Comparison of ENCODE assay signal across 32 cellular contexts in the genomic region with DNA sequence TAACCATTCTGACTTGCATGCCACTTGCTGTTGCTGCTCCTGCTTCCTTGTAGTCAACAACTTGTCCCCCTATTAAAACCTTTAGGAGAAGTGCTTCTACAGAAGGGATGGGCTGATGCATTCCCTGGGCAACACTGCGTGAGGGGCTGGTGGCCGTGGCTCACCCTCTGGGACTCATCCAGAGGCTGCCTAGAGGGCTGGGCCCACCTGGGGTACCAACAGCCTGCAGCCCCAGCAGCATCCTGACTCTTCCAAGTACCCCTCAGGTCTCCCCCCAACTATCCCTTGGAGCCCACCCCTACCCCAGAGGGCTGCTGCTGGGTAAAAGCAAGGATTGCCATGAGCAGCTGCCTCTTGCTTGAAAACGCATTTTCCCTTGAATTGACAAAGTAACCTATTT. TPM values are rescaled to one million over a fixed set of nuclear protein-coding genes. Genes with fewer than 3 reads are reported as not detected.
"Had no signal": no experiment of that assay in that cellular context is flagged by ENCODE, and none has a peak within 500 bp of the region (broad histone marks: within the 10 kb centered on the region; RNA-seq: fewer than 3 reads in every experiment).

No MANE protein-coding gene starts in this region.

- H3K9me3 ChIP-seq: colonic mucosa, esophagus muscularis mucosa, gastrocnemius medialis, heart right ventricle had no signal

- H3K27me3 ChIP-seq: brain microvascular endothelial cell, colonic mucosa, esophagus muscularis mucosa, foreskin keratinocyte, gastrocnemius medialis, heart right ventricle had no signal

- H3K4me1 Mint-ChIP-seq: activated B cell treated with CpG ODN at 0.5 μM for 24 hours; activated T-helper 17 cell treated with anti-CD3 and anti-CD28 coated beads, Interleukin-2, amount 50 U/mL, for 72 hours had no signal

- H3K9me3 Mint-ChIP-seq: activated B cell treated with CpG ODN at 0.5 μM for 24 hours; activated CD8-positive, alpha-beta T cell treated with anti-CD3 and anti-CD28 coated beads for 36 hours; activated T-cell treated with anti-CD3 and anti-CD28 coated beads, Interleukin-2, amount 50 U/mL, for 4 hours; activated T-helper 17 cell treated with anti-CD3 and anti-CD28 coated beads, Interleukin-2, amount 50 U/mL, for 72 hours; endodermal cell; T-cell; T-helper 1 cell treated with Interleukin-12 subunit alpha and Interleukin-12 subunit beta and Interleukin-4 antibody, amounts not matched to agents 30 μg/mL and 1 μg/mL, for 36 hours; T-helper 2 cell treated with Interferon-gamma antibody and Interleukin-4, amounts not matched to agents 5 μg/mL and 100 μg/mL, for 36 hours had no signal

- H3K4me1 ChIP-seq: colonic mucosa, esophagus muscularis mucosa, foreskin keratinocyte, gastrocnemius medialis, heart right ventricle had no signal

- H3K4me3 ChIP-seq: colonic mucosa, esophagus muscularis mucosa, gastrocnemius medialis, heart right ventricle had no signal

- DNase-seq: activated B cell treated with CpG ODN at 0.5 μM for 24 hours; activated CD4-positive, alpha-beta T cell treated with anti-CD3 and anti-CD28 coated beads for 48 hours; activated CD4-positive, alpha-beta T cell treated with anti-CD3 and anti-CD28 coated beads, Interleukin-2, amount 50 U/mL, for 1 hour; activated CD4-positive, alpha-beta T cell treated with anti-CD3 and anti-CD28 coated beads, Interleukin-2, amount 50 U/mL, for 48 hours; activated CD8-positive, alpha-beta memory T cell treated with anti-CD3 and anti-CD28 coated beads for 24 hours; activated CD8-positive, alpha-beta T cell treated with anti-CD3 and anti-CD28 coated beads for 36 hours; activated effector memory CD4-positive, alpha-beta T cell treated with Interleukin-2 at 50 U/mL for 16 hours; activated gamma-delta T cell treated with Interleukin-2 at 50 U/mL for 16 hours; activated naive CD4-positive, alpha-beta T cell treated with anti-CD3 and anti-CD28 coated beads, Interleukin-2, amount 50 U/mL, for 16 hours; activated naive CD4-positive, alpha-beta T cell treated with Interleukin-2 at 50 U/mL for 16 hours; activated T-cell treated with anti-CD3 and anti-CD28 coated beads, Interleukin-2, amount 50 U/mL, for 4 hours; amniotic stem cell; anterior cingulate cortex; brain microvascular endothelial cell; cerebellar nuclear complex; effector CD8-positive, alpha-beta T cell; endodermal cell; erythroblast; foreskin keratinocyte; gastrocnemius medialis; heart right ventricle; T-cell; T1000 had no signal

- ATAC-seq: activated CD4-positive, CD25-positive, alpha-beta regulatory T cell treated with anti-CD3 and anti-CD28 coated beads, Interleukin-2, amount 50 U/mL, for 24 hours; activated CD8-positive, alpha-beta T cell treated with anti-CD3 and anti-CD28 coated beads for 36 hours; activated T-cell treated with anti-CD3 and anti-CD28 coated beads, Interleukin-2, amount 50 U/mL, for 4 hours; activated T-helper 17 cell treated with anti-CD3 and anti-CD28 coated beads, Interleukin-2, amount 50 U/mL, for 72 hours; foreskin keratinocyte; gastrocnemius medialis; heart right ventricle; T-cell had no signal

- H3K27ac ChIP-seq: brain microvascular endothelial cell, colonic mucosa, esophagus muscularis mucosa, foreskin keratinocyte, gastrocnemius medialis, heart right ventricle, WERI-Rb-1 had no signal

- H3K4me3 Mint-ChIP-seq: activated B cell treated with CpG ODN at 0.5 μM for 24 hours; activated CD8-positive, alpha-beta T cell treated with anti-CD3 and anti-CD28 coated beads for 36 hours; activated naive CD8-positive, alpha-beta T cell; activated T-cell treated with anti-CD3 and anti-CD28 coated beads, Interleukin-2, amount 50 U/mL, for 4 hours; activated T-helper 17 cell treated with anti-CD3 and anti-CD28 coated beads, Interleukin-2, amount 50 U/mL, for 72 hours; endodermal cell; T-cell; T-helper 1 cell treated with Interleukin-12 subunit alpha and Interleukin-12 subunit beta and Interleukin-4 antibody, amounts not matched to agents 30 μg/mL and 1 μg/mL, for 36 hours; T-helper 2 cell treated with Interferon-gamma antibody and Interleukin-4, amounts not matched to agents 5 μg/mL and 100 μg/mL, for 36 hours had no signal

- H3K27me3 Mint-ChIP-seq: activated B cell treated with CpG ODN at 0.5 μM for 24 hours; activated CD8-positive, alpha-beta T cell treated with anti-CD3 and anti-CD28 coated beads for 36 hours; activated naive CD8-positive, alpha-beta T cell; activated T-helper 17 cell treated with anti-CD3 and anti-CD28 coated beads, Interleukin-2, amount 50 U/mL, for 72 hours; T-cell had no signal

- H3K36me3 ChIP-seq: WERI-Rb-1 had no signal

- H3K27ac Mint-ChIP-seq: activated B cell treated with CpG ODN at 0.5 μM for 24 hours; activated CD8-positive, alpha-beta T cell treated with anti-CD3 and anti-CD28 coated beads for 36 hours; activated naive CD8-positive, alpha-beta T cell; activated T-helper 17 cell treated with anti-CD3 and anti-CD28 coated beads, Interleukin-2, amount 50 U/mL, for 72 hours; endodermal cell; T-cell; T-helper 1 cell treated with Interleukin-12 subunit alpha and Interleukin-12 subunit beta and Interleukin-4 antibody, amounts not matched to agents 30 μg/mL and 1 μg/mL, for 36 hours; T-helper 2 cell treated with Interferon-gamma antibody and Interleukin-4, amounts not matched to agents 5 μg/mL and 100 μg/mL, for 36 hours had no signal

RNA-seq across cellular contexts. Expression of a gene that starts 34.7 kb away (rescaled TPM):
- total RNA-seq: activated B cell treated with CpG ODN at 0.5 μM for 24 hours; activated CD8-positive, alpha-beta T cell treated with anti-CD3 and anti-CD28 coated beads for 36 hours; dermis microvascular lymphatic vessel endothelial cell; endodermal cell; esophagus muscularis mucosa; foreskin keratinocyte; gastrocnemius medialis; heart right ventricle had no signal
